6 cellular contexts compared by ENCODE assay signal in genomic region chr20:62683660-62684322, GRCh38. TPM values are rescaled to one million over a fixed set of nuclear protein-coding genes. Genes with fewer than 3 reads are reported as not detected.
"Had no signal": no experiment of that assay in that cellular context is flagged by ENCODE, and none has a peak within 500 bp of the region (broad histone marks: within the 10 kb centered on the region; RNA-seq: fewer than 3 reads in every experiment).

No MANE protein-coding gene starts in this region.

RNA-seq across cellular contexts. Expression of gene NTSR1, which starts 24.8 kb away (rescaled TPM):
- total RNA-seq: dermis blood vessel endothelial cell, epithelial cell of proximal tubule, left ventricle myocardium inferior had no signal
- polyA plus RNA-seq: hepatocyte, immature natural killer cell had no signal

RNA-seq across cellular contexts. Expression of gene SLCO4A1, which starts 41.5 kb away (rescaled TPM):
- polyA plus RNA-seq: fibroblast of lung had no signal
